ENCODE assay signal across 2 cellular contexts in genomic region chr9:130893250-130894101, GRCh38.
TF ChIP-seq lines count a peak whose summit lies in the region.

No MANE protein-coding gene starts in this region.

TF ChIP-seq in SK-N-SH, 30 proteins besides CTCF, POLR2A, EP300 and RAD21 (continued from another document):
- TF ChIP-seq ZBTB33 (IDR thresholded peaks at IDR 0.05; ENCODE audit: borderline replicate concordance, low read depth) (no peak), POLR2AphosphoS5 (IDR thresholded peaks at IDR 0.05; ENCODE audit: low read depth, low read length) (no peak; the same call in 1 of the 2 replicates), MXI1 (IDR thresholded peaks at IDR 0.05; ENCODE audit: low read depth, low read length) (no peak), SIN3A (IDR thresholded peaks at IDR 0.05; ENCODE audit: borderline replicate concordance, low read depth, low read length) (no peak), CHD2 (IDR thresholded peaks at IDR 0.05; ENCODE audit: low read length, partially characterized antibody) (no peak), SMC3 (IDR thresholded peaks at IDR 0.05; ENCODE audit: low read depth, low read length) (no peak), ELF1 (IDR thresholded peaks at IDR 0.05) (no peak), GABPA (IDR thresholded peaks at IDR 0.05; ENCODE audit: low read depth) (no peak), TCF12 (IDR thresholded peaks at IDR 0.05) (no peak), GATA2 (CRISPR knock-in tag; IDR thresholded peaks at IDR 0.05) (no peak), FOXJ3 (CRISPR knock-in tag; IDR thresholded peaks at IDR 0.05) (no peak), RFX5 (IDR thresholded peaks at IDR 0.05; ENCODE audit: low read length) (no peak)

TF ChIP-seq in liver, 16 proteins besides CTCF, POLR2A, EP300 and RAD21 (continued from another document):
- TF ChIP-seq, protein P1, sequence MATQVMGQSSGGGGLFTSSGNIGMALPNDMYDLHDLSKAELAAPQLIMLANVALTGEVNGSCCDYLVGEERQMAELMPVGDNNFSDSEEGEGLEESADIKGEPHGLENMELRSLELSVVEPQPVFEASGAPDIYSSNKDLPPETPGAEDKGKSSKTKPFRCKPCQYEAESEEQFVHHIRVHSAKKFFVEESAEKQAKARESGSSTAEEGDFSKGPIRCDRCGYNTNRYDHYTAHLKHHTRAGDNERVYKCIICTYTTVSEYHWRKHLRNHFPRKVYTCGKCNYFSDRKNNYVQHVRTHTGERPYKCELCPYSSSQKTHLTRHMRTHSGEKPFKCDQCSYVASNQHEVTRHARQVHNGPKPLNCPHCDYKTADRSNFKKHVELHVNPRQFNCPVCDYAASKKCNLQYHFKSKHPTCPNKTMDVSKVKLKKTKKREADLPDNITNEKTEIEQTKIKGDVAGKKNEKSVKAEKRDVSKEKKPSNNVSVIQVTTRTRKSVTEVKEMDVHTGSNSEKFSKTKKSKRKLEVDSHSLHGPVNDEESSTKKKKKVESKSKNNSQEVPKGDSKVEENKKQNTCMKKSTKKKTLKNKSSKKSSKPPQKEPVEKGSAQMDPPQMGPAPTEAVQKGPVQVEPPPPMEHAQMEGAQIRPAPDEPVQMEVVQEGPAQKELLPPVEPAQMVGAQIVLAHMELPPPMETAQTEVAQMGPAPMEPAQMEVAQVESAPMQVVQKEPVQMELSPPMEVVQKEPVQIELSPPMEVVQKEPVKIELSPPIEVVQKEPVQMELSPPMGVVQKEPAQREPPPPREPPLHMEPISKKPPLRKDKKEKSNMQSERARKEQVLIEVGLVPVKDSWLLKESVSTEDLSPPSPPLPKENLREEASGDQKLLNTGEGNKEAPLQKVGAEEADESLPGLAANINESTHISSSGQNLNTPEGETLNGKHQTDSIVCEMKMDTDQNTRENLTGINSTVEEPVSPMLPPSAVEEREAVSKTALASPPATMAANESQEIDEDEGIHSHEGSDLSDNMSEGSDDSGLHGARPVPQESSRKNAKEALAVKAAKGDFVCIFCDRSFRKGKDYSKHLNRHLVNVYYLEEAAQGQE (IDR thresholded peaks at IDR 0.05), result no peak
- TF ChIP-seq, protein P2, sequence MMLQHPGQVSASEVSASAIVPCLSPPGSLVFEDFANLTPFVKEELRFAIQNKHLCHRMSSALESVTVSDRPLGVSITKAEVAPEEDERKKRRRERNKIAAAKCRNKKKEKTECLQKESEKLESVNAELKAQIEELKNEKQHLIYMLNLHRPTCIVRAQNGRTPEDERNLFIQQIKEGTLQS (IDR thresholded peaks at IDR 0.05), result no peak
- TF ChIP-seq FOXA2 (IDR thresholded peaks at IDR 0.05), result no peak
- no peak for TF ChIP-seq TAF1 (conservative IDR thresholded peaks at IDR 0.05)
- TF ChIP-seq SP1 (IDR thresholded peaks at IDR 0.05), result no peak
- no peak for TF ChIP-seq ZBTB33 (IDR thresholded peaks at IDR 0.05)
- no peak for TF ChIP-seq HNF4G (IDR thresholded peaks at IDR 0.05)
- TF ChIP-seq EGR1 (IDR thresholded peaks at IDR 0.05; ENCODE audit: low read depth in 2 of 2), result no peak
- no peak for TF ChIP-seq RXRA (IDR thresholded peaks at IDR 0.05)
- TF ChIP-seq GABPA (IDR thresholded peaks at IDR 0.05 in 1 of 2, conservative IDR thresholded peaks at IDR 0.05 in 1 of 2), result no peak
- TF ChIP-seq FOXA1 (IDR thresholded peaks at IDR 0.05), result no peak
- TF ChIP-seq YY1 (IDR thresholded peaks at IDR 0.05), result no peak
- TF ChIP-seq NR2F2 (IDR thresholded peaks at IDR 0.05), result no peak
